ENCODE assay signal across 17 cellular contexts in the genomic region with DNA sequence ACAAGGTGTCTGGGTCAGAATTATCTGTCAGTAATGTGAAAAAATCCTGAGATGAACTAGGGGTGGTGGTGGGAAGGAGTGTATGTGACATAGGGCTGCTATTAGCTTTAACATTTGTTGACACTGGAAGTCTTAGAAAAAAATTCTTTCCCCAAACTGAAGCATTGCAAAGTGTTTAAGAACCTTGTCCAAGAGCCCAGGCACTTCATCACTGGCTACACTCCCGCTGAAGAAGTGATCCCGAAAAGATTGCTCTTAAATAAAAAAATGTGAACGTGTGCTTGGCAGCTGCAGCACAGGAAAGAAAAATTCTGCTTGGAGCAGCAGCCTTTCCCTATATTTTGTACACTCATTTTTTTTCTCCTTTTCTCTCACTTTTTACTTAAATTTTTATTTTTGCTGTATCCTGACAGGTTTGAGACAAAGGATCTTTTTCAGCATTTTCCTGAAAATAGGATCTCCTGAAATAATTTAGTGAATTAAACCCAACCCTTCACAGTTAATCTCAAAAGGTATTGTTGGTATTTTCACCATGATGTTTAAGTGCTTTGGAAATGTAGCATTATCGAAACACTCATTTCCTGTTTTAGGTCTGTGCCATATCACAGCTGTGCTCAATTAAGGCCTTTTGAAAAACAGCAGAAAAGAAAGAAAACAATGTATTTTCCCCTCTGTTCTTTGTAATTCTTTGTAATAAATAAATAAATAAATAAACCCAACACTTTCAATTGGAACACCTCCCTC.
A peak's percentile ranks its signal among the peaks of the same experiment; 100 is the strongest.
DNase-seq lines count a peak whose midpoint lies in the region; ATAC-seq and TF ChIP-seq lines count a peak whose summit lies in the region.
"Had no signal": no experiment of that assay in that cellular context is flagged by ENCODE, and none has a peak within 500 bp of the region (broad histone marks: within the 10 kb centered on the region; RNA-seq: fewer than 3 reads in every experiment).

No MANE protein-coding gene starts in this region.

- no peak overlapping the region for H3K27ac Mint-ChIP-seq in type B pancreatic cell
- no peak overlapping the region for H3K27ac Mint-ChIP-seq in activated CD4-positive, alpha-beta memory T cell treated with anti-CD3 and anti-CD28 coated beads, Interleukin-2, amount 10 ng/mL, durations not matched to agents 7 days and 5 days
- H3K27ac Mint-ChIP-seq: activated naive CD4-positive, alpha-beta T cell treated with anti-CD3 and anti-CD28 coated beads for 36 hours; CD4-positive, alpha-beta T cell; stimulated activated memory B cell treated with anti-CD40 and anti-IgM and Interleukin-4, amounts not matched to agents 10 μg/mL and 1 μg/mL and 100 μg/mL, for 72 hours had no signal

- H3K4me3 ChIP-seq in GM23248 (peak overlapping the region; percentile 40), SK-N-SH (ENCODE audit: low read depth in 2 of 2, low read length in 1 of 2) (peak overlapping the region in 1 of 2 experiments; percentile 18; a peak in 1 of 4 replicates), fibroblast of the aortic adventitia (ENCODE audit: low read depth, low read length) (no peak overlapping the region), heart right ventricle (no peak overlapping the region), gastrocnemius medialis (no peak overlapping the region)
- H3K4me3 ChIP-seq: skin epidermis had no signal

- no peaks in the 10 kb centered on the region for H3K9me3 ChIP-seq in GM23248 (ENCODE audit: low read depth)
- H3K9me3 ChIP-seq in SK-N-SH: no peaks in the 10 kb centered on the region
- peaks cover 0 to 12% (median 0%) of the 10 kb centered on the region in 11 donors for H3K9me3 ChIP-seq in heart right ventricle
- no peaks in the 10 kb centered on the region for H3K9me3 ChIP-seq in gastrocnemius medialis

- H3F3A ChIP-seq in GM23248 (ENCODE audit: insufficient read depth) (peaks cover 26% of the 10 kb centered on the region), SK-N-SH (replicated peaks; ENCODE audit: insufficient read depth) (peaks cover 9% of the 10 kb centered on the region)

- TF ChIP-seq CTCF in SK-N-SH (IDR thresholded peaks at IDR 0.05) (no peak), fibroblast of the aortic adventitia (IDR thresholded peaks at IDR 0.05; ENCODE audit: insufficient read depth, low read length) (no peak), type B pancreatic cell (conservative IDR thresholded peaks at IDR 0.05) (no peak), heart right ventricle (IDR thresholded peaks at IDR 0.05) (no peak), gastrocnemius medialis (IDR thresholded peaks at IDR 0.05 in 4 of 5, conservative IDR thresholded peaks at IDR 0.05 in 1 of 5) (no peak)

- H2AFZ ChIP-seq in GM23248 (peak overlapping the region; percentile 31), SK-N-SH (ENCODE audit: low read depth) (0 out of 2 replicates have a peak overlapping the region, but pooled peaks have one; percentile 7)

- no peaks in the 10 kb centered on the region for H3K9me2 ChIP-seq in GM23248 (ENCODE audit: insufficient read depth)
- no peaks in the 10 kb centered on the region for H3K9me2 ChIP-seq in SK-N-SH

- H3K27ac ChIP-seq in GM23248: peak overlapping the region; percentile 67
- H3K27ac ChIP-seq in SK-N-SH (ENCODE audit: low read depth in 2 of 2, low read length in 1 of 2): peak overlapping the region; percentile 79 to 91
- H3K27ac ChIP-seq in heart right ventricle: no peak overlapping the region
- H3K27ac ChIP-seq in gastrocnemius medialis: no peak overlapping the region
- H3K27ac ChIP-seq: RWPE1 had no signal

- H3K27me3 ChIP-seq in GM23248 (replicated peaks; ENCODE audit: insufficient read depth): no peaks in the 10 kb centered on the region
- H3K27me3 ChIP-seq in SK-N-SH (ENCODE audit: insufficient read depth): no peaks in the 10 kb centered on the region
- no peaks in the 10 kb centered on the region for H3K27me3 ChIP-seq in heart right ventricle
- H3K27me3 ChIP-seq in gastrocnemius medialis: no peaks in the 10 kb centered on the region

- H4K20me1 ChIP-seq in GM23248 (ENCODE audit: insufficient read depth) (no peaks in the 10 kb centered on the region), SK-N-SH (ENCODE audit: insufficient read depth) (no peaks in the 10 kb centered on the region)

- POLR2A ChIA-PET in SK-N-SH (lab: Yijun Ruan, JAX): no interaction called here
- POLR2A ChIA-PET in activated CD4-positive, alpha-beta memory T cell treated with anti-CD3 and anti-CD28 coated beads, Interleukin-2, amount 10 ng/mL, durations not matched to agents 7 days and 5 days (lab: Charles Lee): no interaction called here

- H3K79me2 ChIP-seq in GM23248 (ENCODE audit: insufficient read depth) (no peaks in the 10 kb centered on the region), SK-N-SH (ENCODE audit: insufficient read depth) (no peaks in the 10 kb centered on the region)

- H3K36me3 ChIP-seq in GM23248 (ENCODE audit: low read depth): no peaks in the 10 kb centered on the region
- no peaks in the 10 kb centered on the region for H3K36me3 ChIP-seq in SK-N-SH (replicated peaks in 1 of 2; ENCODE audit: control insufficient read depth in 1 of 2, insufficient read depth in 2 of 2, low read length in 1 of 2)
- H3K36me3 ChIP-seq in heart right ventricle: no peaks in the 10 kb centered on the region
- no peaks in the 10 kb centered on the region for H3K36me3 ChIP-seq in gastrocnemius medialis

- H3K9ac ChIP-seq in GM23248 (peak overlapping the region; percentile 12), SK-N-SH (peak overlapping the region; percentile 17; the same call in 1 of the 2 replicates)

- in situ Hi-C loops in GM23248 (cut with MboI): no loop called here
- in situ Hi-C loops in gastrocnemius medialis (cut with MboI; ENCODE audit: low sequenced_read_pairs in 4 of 4): no loop called here

- CTCF ChIA-PET in SK-N-SH (lab: Yijun Ruan, JAX): interaction anchor here (1.2 to 2.8 kb wide), 2 partner anchors 13 to 17 kb away, joined by 6 to 8 read pairs; no protein-coding TSS in a partner anchor
- CTCF ChIA-PET in activated CD4-positive, alpha-beta memory T cell treated with anti-CD3 and anti-CD28 coated beads, Interleukin-2, amount 10 ng/mL, durations not matched to agents 7 days and 5 days (lab: Charles Lee): no interaction called here

- intact Hi-C loops in heart right ventricle (cut with DNase I): no loop called here
- intact Hi-C loops in gastrocnemius medialis (cut with DNase I; ENCODE audit: low total_unique reads): no loop called here

- H3K4me1 ChIP-seq in GM23248 (ENCODE audit: insufficient read depth) (peaks cover 32% of the 10 kb centered on the region), SK-N-SH (ENCODE audit: control insufficient read depth in 1 of 2, insufficient read depth in 2 of 2, low read depth in 1 of 2, low read length in 1 of 2) (peaks cover 0 to 9% of the 10 kb centered on the region in 2 experiments; a peak in 2 of 4 replicates), heart right ventricle (peaks cover 0 to 12% (median 3%) of the 10 kb centered on the region in 9 donors), gastrocnemius medialis (no peaks in the 10 kb centered on the region)

- H3K4me2 ChIP-seq in GM23248 (ENCODE audit: unreplicated experiment) (peak overlapping the region; percentile 82), SK-N-SH (peak overlapping the region; percentile 37; the same call in 1 of the 2 replicates)

- peak; percentile 65 for DNase-seq in GM23248
- DNase-seq in SK-N-SH: peak; percentile 61
- peak; percentile 86 for DNase-seq in fibroblast of the aortic adventitia (ENCODE audit: low read depth)
- DNase-seq in type B pancreatic cell (ENCODE audit: extremely low spot score, unreplicated experiment): no peak
- no peak for DNase-seq in heart right ventricle
- no peak for DNase-seq in gastrocnemius medialis
- DNase-seq in activated CD4-positive, alpha-beta memory T cell treated with anti-CD3 and anti-CD28 coated beads, Interleukin-2, amount 10 ng/mL, durations not matched to agents 7 days and 5 days: no peak
- DNase-seq: activated CD4-positive, CD25-positive, alpha-beta regulatory T cell; activated naive CD4-positive, alpha-beta T cell treated with anti-CD3 and anti-CD28 coated beads for 36 hours; CD4-positive, alpha-beta T cell; central memory CD4-positive, alpha-beta T cell; kidney glomerular epithelial cell; NCI-H2081; NCI-H748 treated with DMSO at 0.1 percent for 48 hours had no signal

- H3K9me3 Mint-ChIP-seq in type B pancreatic cell: no peaks in the 10 kb centered on the region
- H3K9me3 Mint-ChIP-seq in activated CD4-positive, alpha-beta memory T cell treated with anti-CD3 and anti-CD28 coated beads, Interleukin-2, amount 10 ng/mL, durations not matched to agents 7 days and 5 days: peaks cover 6% of the 10 kb centered on the region

- peak overlapping the region; percentile 8 for H3K4me3 Mint-ChIP-seq in type B pancreatic cell
- no peak overlapping the region for H3K4me3 Mint-ChIP-seq in activated CD4-positive, alpha-beta memory T cell treated with anti-CD3 and anti-CD28 coated beads, Interleukin-2, amount 10 ng/mL, durations not matched to agents 7 days and 5 days
- H3K4me3 Mint-ChIP-seq: activated naive CD4-positive, alpha-beta T cell treated with anti-CD3 and anti-CD28 coated beads for 36 hours; CD4-positive, alpha-beta T cell; stimulated activated memory B cell treated with anti-CD40 and anti-IgM and Interleukin-4, amounts not matched to agents 10 μg/mL and 1 μg/mL and 100 μg/mL, for 72 hours had no signal

- ATAC-seq in heart right ventricle: no peak
- no peak for ATAC-seq in gastrocnemius medialis
- ATAC-seq: stimulated activated memory B cell treated with anti-CD40 and anti-IgM and Interleukin-4, amounts not matched to agents 10 μg/mL and 1 μg/mL and 100 μg/mL, for 72 hours had no signal

- H3K4me1 Mint-ChIP-seq in type B pancreatic cell (ENCODE audit: unreplicated experiment): peaks cover 4% of the 10 kb centered on the region
- H3K4me1 Mint-ChIP-seq in activated CD4-positive, alpha-beta memory T cell treated with anti-CD3 and anti-CD28 coated beads, Interleukin-2, amount 10 ng/mL, durations not matched to agents 7 days and 5 days: no peaks in the 10 kb centered on the region
- H3K4me1 Mint-ChIP-seq: stimulated activated memory B cell treated with anti-CD40 and anti-IgM and Interleukin-4, amounts not matched to agents 10 μg/mL and 1 μg/mL and 100 μg/mL, for 72 hours had no signal

- peak; percentile 26 to 76; a peak in 2 of 4 replicates for TF ChIP-seq EP300 in SK-N-SH (IDR thresholded peaks at IDR 0.05; ENCODE audit: borderline replicate concordance in 1 of 2, low read depth in 1 of 2, low read length in 1 of 2)

- no peak for TF ChIP-seq POLR2A in gastrocnemius medialis (IDR thresholded peaks at IDR 0.05)

- H3K36me3 Mint-ChIP-seq in type B pancreatic cell: no peaks in the 10 kb centered on the region
- H3K36me3 Mint-ChIP-seq in activated CD4-positive, alpha-beta memory T cell treated with anti-CD3 and anti-CD28 coated beads, Interleukin-2, amount 10 ng/mL, durations not matched to agents 7 days and 5 days (ENCODE audit: low read depth): no peaks in the 10 kb centered on the region
- H3K36me3 Mint-ChIP-seq: stimulated activated memory B cell treated with anti-CD40 and anti-IgM and Interleukin-4, amounts not matched to agents 10 μg/mL and 1 μg/mL and 100 μg/mL, for 72 hours had no signal

- TF ChIP-seq RAD21 in SK-N-SH (IDR thresholded peaks at IDR 0.05; ENCODE audit: low read length): peak; percentile 13; the same call in 1 of the 2 replicates

- WGBS in GM23248 (ENCODE audit: low coverage in 1 of 2, low lambda C conversion rate in 2 of 2, missing lambda C conversion rate in 2 of 2), 2 experiments: 1% methylated on average over 4 of the region's 4 CpGs
- 2% methylated on average over 4 of the region's 4 CpGs for WGBS in SK-N-SH (ENCODE audit: low lambda C conversion rate)
- WGBS in heart right ventricle, 2 donors: 33% methylated on average over 4 of the region's 4 CpGs

- H3K27me3 Mint-ChIP-seq in type B pancreatic cell: no peaks in the 10 kb centered on the region
- H3K27me3 Mint-ChIP-seq in activated CD4-positive, alpha-beta memory T cell treated with anti-CD3 and anti-CD28 coated beads, Interleukin-2, amount 10 ng/mL, durations not matched to agents 7 days and 5 days: no peaks in the 10 kb centered on the region
- H3K27me3 Mint-ChIP-seq: CD4-positive, alpha-beta T cell; stimulated activated memory B cell treated with anti-CD40 and anti-IgM and Interleukin-4, amounts not matched to agents 10 μg/mL and 1 μg/mL and 100 μg/mL, for 72 hours had no signal

Comparison
In these comparisons a context has a peak if more than half of its experiments do, and no peak if none do; other contexts are left out.
1. DNase-seq: peak in GM23248 (single experiment), SK-N-SH (single experiment) and fibroblast of the aortic adventitia (single experiment); none in type B pancreatic cell (single experiment), heart right ventricle (0 of 2), gastrocnemius medialis (0 of 2) and activated CD4-positive, alpha-beta memory T cell treated with anti-CD3 and anti-CD28 coated beads, Interleukin-2, amount 10 ng/mL, durations not matched to agents 7 days and 5 days (single experiment).
2. H3K27ac ChIP-seq: peak in GM23248 (single experiment) and SK-N-SH (2 of 2); none in heart right ventricle (0 of 10) and gastrocnemius medialis (0 of 4).